In the genomic region with DNA sequence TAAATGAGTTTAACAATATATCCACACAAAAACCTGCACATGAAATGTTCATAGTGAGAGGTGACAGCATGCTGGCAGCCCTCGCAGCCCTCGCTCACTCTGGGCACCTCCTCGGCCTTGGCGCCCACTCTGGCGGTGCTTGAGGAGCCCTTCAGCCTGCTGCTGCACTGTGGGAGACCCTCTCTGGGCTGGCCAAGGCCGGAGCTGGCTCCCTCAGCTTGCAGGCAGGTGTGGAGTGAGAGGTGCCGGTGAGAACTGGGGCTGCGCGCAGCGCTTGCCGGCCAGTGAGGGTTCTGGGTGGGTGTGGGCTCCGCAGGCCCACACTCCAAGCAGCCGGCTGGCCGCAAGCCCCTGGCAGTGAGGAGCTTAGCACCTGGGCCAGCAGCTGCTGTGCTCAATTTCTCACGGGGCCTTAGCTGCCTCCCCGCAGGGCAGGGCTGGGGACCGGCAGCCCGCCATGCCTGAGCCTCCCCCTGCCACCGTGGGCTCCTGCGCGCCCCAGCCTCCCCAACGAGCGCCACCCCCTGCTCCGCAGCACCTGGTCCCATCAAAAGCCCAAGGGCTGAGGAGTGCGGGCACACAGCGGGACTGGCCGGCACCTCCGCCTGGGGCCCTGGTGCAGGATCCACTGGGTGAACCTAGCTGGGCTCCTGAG, we compare ENCODE assay signal across 35 cellular contexts. TPM values are rescaled to one million over a fixed set of nuclear protein-coding genes. Genes with fewer than 3 reads are reported as not detected.
"Had no signal": no experiment of that assay in that cellular context is flagged by ENCODE, and none has a peak within 500 bp of the region (broad histone marks: within the 10 kb centered on the region; RNA-seq: fewer than 3 reads in every experiment).

No MANE protein-coding gene starts in this region.

- H3K4me3 Mint-ChIP-seq: activated B cell treated with CpG ODN at 0.5 μM for 24 hours; activated CD4-positive, alpha-beta memory T cell treated with anti-CD3 and anti-CD28 coated beads for 36 hours; activated CD4-positive, alpha-beta T cell treated with anti-CD3 and anti-CD28 coated beads, Interleukin-2, amount 10 ng/mL, durations not matched to agents 24 days and 14 days; activated CD8-positive, alpha-beta T cell treated with anti-CD3 and anti-CD28 coated beads for 36 hours; activated naive CD4-positive, alpha-beta T cell treated with anti-CD3 and anti-CD28 coated beads, Interleukin-2, amount 10 ng/mL, durations not matched to agents 7 days and 5 days; activated naive CD4-positive, alpha-beta T cell treated with anti-CD3 and anti-CD28 coated beads, Interleukin-2, amount 50 U/mL, for 24 hours; activated naive CD8-positive, alpha-beta T cell; activated naive CD8-positive, alpha-beta T cell treated with anti-CD3 and anti-CD28 coated beads, Interleukin-2, amount 10 ng/mL, durations not matched to agents 7 days and 5 days; activated naive CD8-positive, alpha-beta T cell treated with anti-CD3 and anti-CD28 coated beads, Interleukin-2, amount 50 U/mL, for 24 hours; activated T-cell treated with anti-CD3 and anti-CD28 coated beads, Interleukin-2, amount 50 U/mL, for 24 hours; brain; T-helper 1 cell treated with Interleukin-12 subunit alpha and Interleukin-12 subunit beta and Interleukin-4 antibody, amounts not matched to agents 30 μg/mL and 1 μg/mL, for 36 hours; T-helper 2 cell treated with Interferon-gamma antibody and Interleukin-4, amounts not matched to agents 5 μg/mL and 100 μg/mL, for 36 hours had no signal

- DNase-seq: activated B cell treated with CpG ODN at 0.5 μM for 24 hours; activated CD4-positive, alpha-beta memory T cell treated with anti-CD3 and anti-CD28 coated beads for 36 hours; activated CD4-positive, alpha-beta T cell treated with anti-CD3 and anti-CD28 coated beads for 4 hours; activated CD4-positive, alpha-beta T cell treated with anti-CD3 and anti-CD28 coated beads, Interleukin-2, amount 10 ng/mL, durations not matched to agents 24 days and 14 days; activated CD4-positive, alpha-beta T cell treated with anti-CD3 and anti-CD28 coated beads, Interleukin-2, amount 50 U/mL, for 1 hour; activated CD4-positive, alpha-beta T cell treated with anti-CD3 and anti-CD28 coated beads, Interleukin-2, amount 50 U/mL, for 4 hours; activated CD4-positive, CD25-positive, alpha-beta regulatory T cell treated with anti-CD3 and anti-CD28 coated beads, Interleukin-2, amount 50 U/mL, for 72 hours; activated CD8-positive, alpha-beta memory T cell treated with anti-CD3 and anti-CD28 coated beads, Interleukin-2, amount 50 U/mL, for 4 hours; activated CD8-positive, alpha-beta T cell treated with anti-CD3 and anti-CD28 coated beads for 36 hours; activated effector memory CD4-positive, alpha-beta T cell treated with Interleukin-2 at 50 U/mL for 16 hours; activated gamma-delta T cell; activated naive CD4-positive, alpha-beta T cell treated with anti-CD3 and anti-CD28 coated beads, Interleukin-2, amount 10 ng/mL, durations not matched to agents 7 days and 5 days; activated naive CD4-positive, alpha-beta T cell treated with Interleukin-2 at 50 U/mL for 16 hours; activated naive CD8-positive, alpha-beta T cell treated with anti-CD3 and anti-CD28 coated beads, Interleukin-2, amount 10 ng/mL, durations not matched to agents 7 days and 5 days; activated naive CD8-positive, alpha-beta T cell treated with anti-CD3 and anti-CD28 coated beads, Interleukin-2, amount 50 U/mL, for 24 hours; activated T-cell treated with anti-CD3 and anti-CD28 coated beads, Interleukin-2, amount 50 U/mL, for 24 hours; activated T-cell treated with anti-CD3 and anti-CD28 coated beads, Interleukin-2, amount 50 U/mL, for 48 hours; amygdala; anterior cingulate cortex; caudate nucleus; SW 1271; T-helper 1 cell; T-helper 2 cell; T-helper 9 cell had no signal

- H3K27me3 Mint-ChIP-seq: activated B cell treated with CpG ODN at 0.5 μM for 24 hours; activated CD4-positive, alpha-beta memory T cell treated with anti-CD3 and anti-CD28 coated beads for 36 hours; activated CD8-positive, alpha-beta T cell treated with anti-CD3 and anti-CD28 coated beads for 36 hours; activated naive CD4-positive, alpha-beta T cell treated with anti-CD3 and anti-CD28 coated beads, Interleukin-2, amount 50 U/mL, for 24 hours; activated naive CD8-positive, alpha-beta T cell; activated naive CD8-positive, alpha-beta T cell treated with anti-CD3 and anti-CD28 coated beads, Interleukin-2, amount 50 U/mL, for 24 hours; activated T-cell treated with anti-CD3 and anti-CD28 coated beads, Interleukin-2, amount 50 U/mL, for 24 hours; brain had no signal

- H3K27ac Mint-ChIP-seq: activated B cell treated with CpG ODN at 0.5 μM for 24 hours; activated CD4-positive, alpha-beta memory T cell treated with anti-CD3 and anti-CD28 coated beads for 36 hours; activated CD4-positive, alpha-beta T cell treated with anti-CD3 and anti-CD28 coated beads, Interleukin-2, amount 10 ng/mL, durations not matched to agents 24 days and 14 days; activated CD8-positive, alpha-beta T cell treated with anti-CD3 and anti-CD28 coated beads for 36 hours; activated naive CD4-positive, alpha-beta T cell treated with anti-CD3 and anti-CD28 coated beads, Interleukin-2, amount 10 ng/mL, durations not matched to agents 7 days and 5 days; activated naive CD4-positive, alpha-beta T cell treated with anti-CD3 and anti-CD28 coated beads, Interleukin-2, amount 50 U/mL, for 24 hours; activated naive CD8-positive, alpha-beta T cell; activated naive CD8-positive, alpha-beta T cell treated with anti-CD3 and anti-CD28 coated beads, Interleukin-2, amount 10 ng/mL, durations not matched to agents 7 days and 5 days; activated naive CD8-positive, alpha-beta T cell treated with anti-CD3 and anti-CD28 coated beads, Interleukin-2, amount 50 U/mL, for 24 hours; activated T-cell treated with anti-CD3 and anti-CD28 coated beads, Interleukin-2, amount 50 U/mL, for 24 hours; activated T-helper 2 cell treated with anti-CD3 and anti-CD28 coated beads, Interferon-gamma antibody, Interleukin-2, Interleukin-4, amounts not matched to agents 10 μg/mL and 5 μg/mL and 100 μg/mL, durations not matched to agents 14 hours and 24 hours and 36 hours; brain; T-helper 1 cell treated with Interleukin-12 subunit alpha and Interleukin-12 subunit beta and Interleukin-4 antibody, amounts not matched to agents 30 μg/mL and 1 μg/mL, for 36 hours; T-helper 2 cell treated with Interferon-gamma antibody and Interleukin-4, amounts not matched to agents 5 μg/mL and 100 μg/mL, for 36 hours had no signal

- H3K9me3 ChIP-seq: ascending aorta had no signal

- H3K4me3 ChIP-seq: ascending aorta, cardiac muscle cell had no signal

- H3K27ac ChIP-seq: ascending aorta, cardiac muscle cell, VCaP had no signal

- H3K36me3 Mint-ChIP-seq: activated CD4-positive, alpha-beta memory T cell treated with anti-CD3 and anti-CD28 coated beads for 36 hours; activated naive CD4-positive, alpha-beta T cell treated with anti-CD3 and anti-CD28 coated beads, Interleukin-2, amount 10 ng/mL, durations not matched to agents 7 days and 5 days; activated naive CD4-positive, alpha-beta T cell treated with anti-CD3 and anti-CD28 coated beads, Interleukin-2, amount 50 U/mL, for 24 hours; activated naive CD8-positive, alpha-beta T cell; activated naive CD8-positive, alpha-beta T cell treated with anti-CD3 and anti-CD28 coated beads, Interleukin-2, amount 10 ng/mL, durations not matched to agents 7 days and 5 days; brain had no signal

- H3K9me3 Mint-ChIP-seq: activated CD4-positive, alpha-beta memory T cell treated with anti-CD3 and anti-CD28 coated beads for 36 hours; activated CD4-positive, alpha-beta T cell treated with anti-CD3 and anti-CD28 coated beads, Interleukin-2, amount 10 ng/mL, durations not matched to agents 24 days and 14 days; activated naive CD8-positive, alpha-beta T cell treated with anti-CD3 and anti-CD28 coated beads, Interleukin-2, amount 10 ng/mL, durations not matched to agents 7 days and 5 days; activated T-helper 2 cell treated with anti-CD3 and anti-CD28 coated beads, Interferon-gamma antibody, Interleukin-2, Interleukin-4, amounts not matched to agents 10 μg/mL and 5 μg/mL and 100 μg/mL, durations not matched to agents 14 hours and 24 hours and 36 hours; T-helper 1 cell treated with Interleukin-12 subunit alpha and Interleukin-12 subunit beta and Interleukin-4 antibody, amounts not matched to agents 30 μg/mL and 1 μg/mL, for 36 hours; T-helper 2 cell treated with Interferon-gamma antibody and Interleukin-4, amounts not matched to agents 5 μg/mL and 100 μg/mL, for 36 hours had no signal

- FAIRE-seq: bronchial epithelial cell, TTC549 had no signal

- ATAC-seq: activated CD8-positive, alpha-beta T cell treated with anti-CD3 and anti-CD28 coated beads for 36 hours; activated naive CD8-positive, alpha-beta T cell treated with anti-CD3 and anti-CD28 coated beads, Interleukin-2, amount 50 U/mL, for 24 hours had no signal

- H3K36me3 ChIP-seq: ascending aorta, cardiac muscle cell had no signal

- H3K27me3 ChIP-seq: ascending aorta, cardiac muscle cell had no signal

RNA-seq across cellular contexts. Expression of a gene that starts 3.4 kb away (rescaled TPM):
- total RNA-seq: activated T-helper 2 cell treated with anti-CD3 and anti-CD28 coated beads, Interferon-gamma antibody, Interleukin-2, Interleukin-4, amounts not matched to agents 10 μg/mL and 5 μg/mL and 100 μg/mL, durations not matched to agents 14 hours and 24 hours and 36 hours had no signal
